ENCODE assay signal across 1 cellular context in genomic region chr5:176692835-176693476, GRCh38.
TF ChIP-seq lines count a peak whose summit lies in the region.

No MANE protein-coding gene starts in this region.

TF ChIP-seq in HEK293, 187 proteins besides CTCF, POLR2A, EP300 and RAD21 (continued from another document and continues in another):
- TF ChIP-seq, protein P1, sequence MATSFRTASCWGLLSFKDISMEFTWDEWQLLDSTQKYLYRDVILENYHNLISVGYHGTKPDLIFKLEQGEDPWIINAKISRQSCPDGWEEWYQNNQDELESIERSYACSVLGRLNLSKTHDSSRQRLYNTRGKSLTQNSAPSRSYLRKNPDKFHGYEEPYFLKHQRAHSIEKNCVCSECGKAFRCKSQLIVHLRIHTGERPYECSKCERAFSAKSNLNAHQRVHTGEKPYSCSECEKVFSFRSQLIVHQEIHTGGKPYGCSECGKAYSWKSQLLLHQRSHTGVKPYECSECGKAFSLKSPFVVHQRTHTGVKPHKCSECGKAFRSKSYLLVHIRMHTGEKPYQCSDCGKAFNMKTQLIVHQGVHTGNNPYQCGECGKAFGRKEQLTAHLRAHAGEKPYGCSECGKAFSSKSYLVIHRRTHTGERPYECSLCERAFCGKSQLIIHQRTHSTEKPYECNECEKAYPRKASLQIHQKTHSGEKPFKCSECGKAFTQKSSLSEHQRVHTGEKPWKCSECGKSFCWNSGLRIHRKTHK (tag by site-specific recombination; IDR thresholded peaks at IDR 0.05) = no peak
- TF ChIP-seq ZNF664 (tag by site-specific recombination; IDR thresholded peaks at IDR 0.05) (no peak), ZNF302 (tag by site-specific recombination; IDR thresholded peaks at IDR 0.05; ENCODE audit: low read depth) (no peak), TRIM28 (IDR thresholded peaks at IDR 0.05; ENCODE audit: borderline replicate concordance, low read length) (0 out of 2 replicates have a peak, but pooled peaks have one; percentile 34), ZNF416 (tag by site-specific recombination; IDR thresholded peaks at IDR 0.05) (no peak), ZNF311 (tag by site-specific recombination; IDR thresholded peaks at IDR 0.05; ENCODE audit: borderline replicate concordance) (no peak), ZNF24 (tag by site-specific recombination; IDR thresholded peaks at IDR 0.05) (peak; percentile 30; the same call in 1 of the 2 replicates), ATF2 (tag by site-specific recombination; IDR thresholded peaks at IDR 0.05; ENCODE audit: low read depth) (peak; percentile 57; the same call in 1 of the 2 replicates), ZNF623 (tag by site-specific recombination; IDR thresholded peaks at IDR 0.05) (no peak), KLF9 (tag by site-specific recombination; IDR thresholded peaks at IDR 0.05; ENCODE audit: low read depth) (peak; percentile 22; the same call in 1 of the 2 replicates), ZNF18 (tag by site-specific recombination; IDR thresholded peaks at IDR 0.05) (peak; percentile 59; the same call in 1 of the 2 replicates), ZNF362 (tag by site-specific recombination; IDR thresholded peaks at IDR 0.05) (no peak), ZNF776 (tag by site-specific recombination; IDR thresholded peaks at IDR 0.05; ENCODE audit: borderline replicate concordance) (no peak), ZNF692 (tag by site-specific recombination; IDR thresholded peaks at IDR 0.05) (no peak), PRDM4 (tag by site-specific recombination; IDR thresholded peaks at IDR 0.05) (peak; percentile 83), ZNF211 (tag by site-specific recombination; IDR thresholded peaks at IDR 0.05; ENCODE audit: low read depth) (no peak), ZEB2 (tag by site-specific recombination; IDR thresholded peaks at IDR 0.05) (peak; percentile 70), ZNF146 (tag by site-specific recombination; IDR thresholded peaks at IDR 0.05) (0 out of 2 replicates have a peak, but pooled peaks have one; percentile 3), OSR2 (tag by site-specific recombination; IDR thresholded peaks at IDR 0.05) (peak; percentile 92), ZBTB21 (tag by site-specific recombination; IDR thresholded peaks at IDR 0.05) (peak; percentile 62), ZNF792 (tag by site-specific recombination; IDR thresholded peaks at IDR 0.05) (peak; percentile 95), BCL11B (tag by site-specific recombination; IDR thresholded peaks at IDR 0.05; ENCODE audit: low read depth) (no peak), SCRT1 (tag by site-specific recombination; IDR thresholded peaks at IDR 0.05; ENCODE audit: borderline replicate concordance) (no peak), ZNF341 (tag by site-specific recombination; IDR thresholded peaks at IDR 0.05; ENCODE audit: low read depth) (peak; percentile 67), ZBTB44 (tag by site-specific recombination; IDR thresholded peaks at IDR 0.05) (peak; percentile 60; the same call in 1 of the 2 replicates)
- TF ChIP-seq, protein P2, sequence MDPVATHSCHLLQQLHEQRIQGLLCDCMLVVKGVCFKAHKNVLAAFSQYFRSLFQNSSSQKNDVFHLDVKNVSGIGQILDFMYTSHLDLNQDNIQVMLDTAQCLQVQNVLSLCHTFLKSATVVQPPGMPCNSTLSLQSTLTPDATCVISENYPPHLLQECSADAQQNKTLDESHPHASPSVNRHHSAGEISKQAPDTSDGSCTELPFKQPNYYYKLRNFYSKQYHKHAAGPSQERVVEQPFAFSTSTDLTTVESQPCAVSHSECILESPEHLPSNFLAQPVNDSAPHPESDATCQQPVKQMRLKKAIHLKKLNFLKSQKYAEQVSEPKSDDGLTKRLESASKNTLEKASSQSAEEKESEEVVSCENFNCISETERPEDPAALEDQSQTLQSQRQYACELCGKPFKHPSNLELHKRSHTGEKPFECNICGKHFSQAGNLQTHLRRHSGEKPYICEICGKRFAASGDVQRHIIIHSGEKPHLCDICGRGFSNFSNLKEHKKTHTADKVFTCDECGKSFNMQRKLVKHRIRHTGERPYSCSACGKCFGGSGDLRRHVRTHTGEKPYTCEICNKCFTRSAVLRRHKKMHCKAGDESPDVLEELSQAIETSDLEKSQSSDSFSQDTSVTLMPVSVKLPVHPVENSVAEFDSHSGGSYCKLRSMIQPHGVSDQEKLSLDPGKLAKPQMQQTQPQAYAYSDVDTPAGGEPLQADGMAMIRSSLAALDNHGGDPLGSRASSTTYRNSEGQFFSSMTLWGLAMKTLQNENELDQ (tag by site-specific recombination; IDR thresholded peaks at IDR 0.05; ENCODE audit: low read depth) = no peak
- TF ChIP-seq, protein P3, sequence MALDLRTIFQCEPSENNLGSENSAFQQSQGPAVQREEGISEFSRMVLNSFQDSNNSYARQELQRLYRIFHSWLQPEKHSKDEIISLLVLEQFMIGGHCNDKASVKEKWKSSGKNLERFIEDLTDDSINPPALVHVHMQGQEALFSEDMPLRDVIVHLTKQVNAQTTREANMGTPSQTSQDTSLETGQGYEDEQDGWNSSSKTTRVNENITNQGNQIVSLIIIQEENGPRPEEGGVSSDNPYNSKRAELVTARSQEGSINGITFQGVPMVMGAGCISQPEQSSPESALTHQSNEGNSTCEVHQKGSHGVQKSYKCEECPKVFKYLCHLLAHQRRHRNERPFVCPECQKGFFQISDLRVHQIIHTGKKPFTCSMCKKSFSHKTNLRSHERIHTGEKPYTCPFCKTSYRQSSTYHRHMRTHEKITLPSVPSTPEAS (tag by site-specific recombination; IDR thresholded peaks at IDR 0.05) = no peak
- TF ChIP-seq, protein P4, sequence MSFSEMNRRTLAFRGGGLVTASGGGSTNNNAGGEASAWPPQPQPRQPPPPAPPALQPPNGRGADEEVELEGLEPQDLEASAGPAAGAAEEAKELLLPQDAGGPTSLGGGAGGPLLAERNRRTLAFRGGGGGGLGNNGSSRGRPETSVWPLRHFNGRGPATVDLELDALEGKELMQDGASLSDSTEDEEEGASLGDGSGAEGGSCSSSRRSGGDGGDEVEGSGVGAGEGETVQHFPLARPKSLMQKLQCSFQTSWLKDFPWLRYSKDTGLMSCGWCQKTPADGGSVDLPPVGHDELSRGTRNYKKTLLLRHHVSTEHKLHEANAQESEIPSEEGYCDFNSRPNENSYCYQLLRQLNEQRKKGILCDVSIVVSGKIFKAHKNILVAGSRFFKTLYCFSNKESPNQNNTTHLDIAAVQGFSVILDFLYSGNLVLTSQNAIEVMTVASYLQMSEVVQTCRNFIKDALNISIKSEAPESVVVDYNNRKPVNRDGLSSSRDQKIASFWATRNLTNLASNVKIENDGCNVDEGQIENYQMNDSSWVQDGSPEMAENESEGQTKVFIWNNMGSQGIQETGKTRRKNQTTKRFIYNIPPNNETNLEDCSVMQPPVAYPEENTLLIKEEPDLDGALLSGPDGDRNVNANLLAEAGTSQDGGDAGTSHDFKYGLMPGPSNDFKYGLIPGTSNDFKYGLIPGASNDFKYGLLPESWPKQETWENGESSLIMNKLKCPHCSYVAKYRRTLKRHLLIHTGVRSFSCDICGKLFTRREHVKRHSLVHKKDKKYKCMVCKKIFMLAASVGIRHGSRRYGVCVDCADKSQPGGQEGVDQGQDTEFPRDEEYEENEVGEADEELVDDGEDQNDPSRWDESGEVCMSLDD (tag by site-specific recombination; IDR thresholded peaks at IDR 0.05) = no peak
- TF ChIP-seq, protein P5, sequence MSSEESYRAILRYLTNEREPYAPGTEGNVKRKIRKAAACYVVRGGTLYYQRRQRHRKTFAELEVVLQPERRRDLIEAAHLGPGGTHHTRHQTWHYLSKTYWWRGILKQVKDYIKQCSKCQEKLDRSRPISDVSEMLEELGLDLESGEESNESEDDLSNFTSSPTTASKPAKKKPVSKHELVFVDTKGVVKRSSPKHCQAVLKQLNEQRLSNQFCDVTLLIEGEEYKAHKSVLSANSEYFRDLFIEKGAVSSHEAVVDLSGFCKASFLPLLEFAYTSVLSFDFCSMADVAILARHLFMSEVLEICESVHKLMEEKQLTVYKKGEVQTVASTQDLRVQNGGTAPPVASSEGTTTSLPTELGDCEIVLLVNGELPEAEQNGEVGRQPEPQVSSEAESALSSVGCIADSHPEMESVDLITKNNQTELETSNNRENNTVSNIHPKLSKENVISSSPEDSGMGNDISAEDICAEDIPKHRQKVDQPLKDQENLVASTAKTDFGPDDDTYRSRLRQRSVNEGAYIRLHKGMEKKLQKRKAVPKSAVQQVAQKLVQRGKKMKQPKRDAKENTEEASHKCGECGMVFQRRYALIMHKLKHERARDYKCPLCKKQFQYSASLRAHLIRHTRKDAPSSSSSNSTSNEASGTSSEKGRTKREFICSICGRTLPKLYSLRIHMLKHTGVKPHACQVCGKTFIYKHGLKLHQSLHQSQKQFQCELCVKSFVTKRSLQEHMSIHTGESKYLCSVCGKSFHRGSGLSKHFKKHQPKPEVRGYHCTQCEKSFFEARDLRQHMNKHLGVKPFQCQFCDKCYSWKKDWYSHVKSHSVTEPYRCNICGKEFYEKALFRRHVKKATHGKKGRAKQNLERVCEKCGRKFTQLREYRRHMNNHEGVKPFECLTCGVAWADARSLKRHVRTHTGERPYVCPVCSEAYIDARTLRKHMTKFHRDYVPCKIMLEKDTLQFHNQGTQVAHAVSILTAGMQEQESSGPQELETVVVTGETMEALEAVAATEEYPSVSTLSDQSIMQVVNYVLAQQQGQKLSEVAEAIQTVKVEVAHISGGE (tag by site-specific recombination; conservative IDR thresholded peaks at IDR 0.05; ENCODE audit: low read depth) = no peak
